ENCODE assay signal across 1 cellular context in the genomic region with DNA sequence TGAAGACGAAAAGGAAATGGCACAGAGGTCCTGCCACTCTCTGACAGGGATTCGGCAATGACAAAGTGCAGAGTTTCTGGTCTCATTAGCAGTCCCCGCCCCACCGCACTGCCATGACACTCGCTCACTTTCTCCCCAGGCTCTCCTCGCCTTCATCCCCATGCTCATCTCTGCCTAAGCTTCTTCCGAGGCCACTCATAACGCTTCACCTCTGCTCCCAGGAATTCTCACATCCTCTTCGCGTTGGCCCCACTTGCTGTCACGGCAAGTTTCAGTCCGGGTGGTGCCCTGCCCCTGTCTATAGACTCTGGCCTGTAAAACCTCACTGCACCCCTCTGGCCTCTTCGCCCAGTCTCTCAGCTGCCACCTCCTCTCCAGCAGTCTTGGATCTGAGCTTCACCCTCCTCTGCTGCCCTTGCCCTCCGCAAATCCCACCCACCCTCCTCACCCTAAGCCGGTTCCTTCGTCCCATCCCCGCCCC.
TF ChIP-seq lines count a peak whose summit lies in the region.

No MANE protein-coding gene starts in this region.

TF ChIP-seq in K562, 482 proteins besides CTCF, POLR2A, EP300 and RAD21 (continued from another document):
- TF ChIP-seq, protein P1, sequence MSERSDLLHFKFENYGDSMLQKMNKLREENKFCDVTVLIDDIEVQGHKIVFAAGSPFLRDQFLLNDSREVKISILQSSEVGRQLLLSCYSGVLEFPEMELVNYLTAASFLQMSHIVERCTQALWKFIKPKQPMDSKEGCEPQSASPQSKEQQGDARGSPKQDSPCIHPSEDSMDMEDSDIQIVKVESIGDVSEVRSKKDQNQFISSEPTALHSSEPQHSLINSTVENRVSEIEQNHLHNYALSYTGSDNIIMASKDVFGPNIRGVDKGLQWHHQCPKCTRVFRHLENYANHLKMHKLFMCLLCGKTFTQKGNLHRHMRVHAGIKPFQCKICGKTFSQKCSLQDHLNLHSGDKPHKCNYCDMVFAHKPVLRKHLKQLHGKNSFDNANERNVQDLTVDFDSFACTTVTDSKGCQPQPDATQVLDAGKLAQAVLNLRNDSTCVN (CRISPR knock-in tag; IDR thresholded peaks at IDR 0.05), result peak; percentile 49; the same call in 1 of the 2 replicates
- TF ChIP-seq, protein P2, sequence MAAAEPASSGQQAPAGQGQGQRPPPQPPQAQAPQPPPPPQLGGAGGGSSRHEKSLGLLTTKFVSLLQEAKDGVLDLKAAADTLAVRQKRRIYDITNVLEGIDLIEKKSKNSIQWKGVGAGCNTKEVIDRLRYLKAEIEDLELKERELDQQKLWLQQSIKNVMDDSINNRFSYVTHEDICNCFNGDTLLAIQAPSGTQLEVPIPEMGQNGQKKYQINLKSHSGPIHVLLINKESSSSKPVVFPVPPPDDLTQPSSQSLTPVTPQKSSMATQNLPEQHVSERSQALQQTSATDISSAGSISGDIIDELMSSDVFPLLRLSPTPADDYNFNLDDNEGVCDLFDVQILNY (CRISPR knock-in tag; IDR thresholded peaks at IDR 0.05), result peak; percentile 33; the same call in 1 of the 2 replicates
- TF ChIP-seq GTF2E2 (tag; IDR thresholded peaks at IDR 0.05) (no peak), TEAD4 (IDR thresholded peaks at IDR 0.05; ENCODE audit: low read length) (no peak), TEAD4 (CRISPR knock-in tag; IDR thresholded peaks at IDR 0.05; ENCODE audit: borderline replicate concordance) (no peak), MEIS2 (IDR thresholded peaks at IDR 0.05; ENCODE audit: partially characterized antibody) (peak; percentile 31), CCNT2 (IDR thresholded peaks at IDR 0.05; ENCODE audit: borderline replicate concordance, extremely low read depth, insufficient read length, low read depth, low read length) (no peak), MYBL2 (IDR thresholded peaks at IDR 0.05; ENCODE audit: low read depth) (no peak), MYBL2 (CRISPR knock-in tag; IDR thresholded peaks at IDR 0.05; ENCODE audit: borderline replicate concordance) (no peak), EWSR1 (IDR thresholded peaks at IDR 0.05; ENCODE audit: borderline replicate concordance, low read depth, partially characterized antibody) (no peak), YY1 (IDR thresholded peaks at IDR 0.05; ENCODE audit: borderline replicate concordance in 1 of 3, control insufficient read depth in 1 of 3, extremely low read depth in 1 of 3, insufficient read depth in 3 of 3, insufficient read length in 1 of 3, insufficient replicate concordance in 2 of 3, low read depth in 1 of 3, low read length in 2 of 3) (peak in 1 of 3 experiments; percentile 60), ZNF263 (CRISPR knock-in tag; IDR thresholded peaks at IDR 0.05; ENCODE audit: borderline replicate concordance) (peak; percentile 56), JUNB (CRISPR knock-in tag; conservative IDR thresholded peaks at IDR 0.05) (no peak), NFRKB (IDR thresholded peaks at IDR 0.05; ENCODE audit: low read depth) (0 out of 2 replicates have a peak, but pooled peaks have one; percentile 29), HNRNPK (IDR thresholded peaks at IDR 0.05; ENCODE audit: low read depth, low read length, poor library complexity, severe bottlenecking) (no peak), PHF21A (IDR thresholded peaks at IDR 0.05; ENCODE audit: borderline replicate concordance, low read depth) (no peak), LARP7 (IDR thresholded peaks at IDR 0.05) (peak; percentile 39; the same call in 1 of the 2 replicates)
- TF ChIP-seq, protein P3, sequence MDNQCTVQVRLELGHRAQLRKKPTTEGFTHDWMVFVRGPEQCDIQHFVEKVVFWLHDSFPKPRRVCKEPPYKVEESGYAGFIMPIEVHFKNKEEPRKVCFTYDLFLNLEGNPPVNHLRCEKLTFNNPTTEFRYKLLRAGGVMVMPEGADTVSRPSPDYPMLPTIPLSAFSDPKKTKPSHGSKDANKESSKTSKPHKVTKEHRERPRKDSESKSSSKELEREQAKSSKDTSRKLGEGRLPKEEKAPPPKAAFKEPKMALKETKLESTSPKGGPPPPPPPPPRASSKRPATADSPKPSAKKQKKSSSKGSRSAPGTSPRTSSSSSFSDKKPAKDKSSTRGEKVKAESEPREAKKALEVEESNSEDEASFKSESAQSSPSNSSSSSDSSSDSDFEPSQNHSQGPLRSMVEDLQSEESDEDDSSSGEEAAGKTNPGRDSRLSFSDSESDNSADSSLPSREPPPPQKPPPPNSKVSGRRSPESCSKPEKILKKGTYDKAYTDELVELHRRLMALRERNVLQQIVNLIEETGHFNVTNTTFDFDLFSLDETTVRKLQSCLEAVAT (IDR thresholded peaks at IDR 0.05), result no peak
- TF ChIP-seq, protein P4, sequence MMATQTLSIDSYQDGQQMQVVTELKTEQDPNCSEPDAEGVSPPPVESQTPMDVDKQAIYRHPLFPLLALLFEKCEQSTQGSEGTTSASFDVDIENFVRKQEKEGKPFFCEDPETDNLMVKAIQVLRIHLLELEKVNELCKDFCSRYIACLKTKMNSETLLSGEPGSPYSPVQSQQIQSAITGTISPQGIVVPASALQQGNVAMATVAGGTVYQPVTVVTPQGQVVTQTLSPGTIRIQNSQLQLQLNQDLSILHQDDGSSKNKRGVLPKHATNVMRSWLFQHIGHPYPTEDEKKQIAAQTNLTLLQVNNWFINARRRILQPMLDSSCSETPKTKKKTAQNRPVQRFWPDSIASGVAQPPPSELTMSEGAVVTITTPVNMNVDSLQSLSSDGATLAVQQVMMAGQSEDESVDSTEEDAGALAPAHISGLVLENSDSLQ (IDR thresholded peaks at IDR 0.05), result peak; percentile 59
- TF ChIP-seq, protein P5, sequence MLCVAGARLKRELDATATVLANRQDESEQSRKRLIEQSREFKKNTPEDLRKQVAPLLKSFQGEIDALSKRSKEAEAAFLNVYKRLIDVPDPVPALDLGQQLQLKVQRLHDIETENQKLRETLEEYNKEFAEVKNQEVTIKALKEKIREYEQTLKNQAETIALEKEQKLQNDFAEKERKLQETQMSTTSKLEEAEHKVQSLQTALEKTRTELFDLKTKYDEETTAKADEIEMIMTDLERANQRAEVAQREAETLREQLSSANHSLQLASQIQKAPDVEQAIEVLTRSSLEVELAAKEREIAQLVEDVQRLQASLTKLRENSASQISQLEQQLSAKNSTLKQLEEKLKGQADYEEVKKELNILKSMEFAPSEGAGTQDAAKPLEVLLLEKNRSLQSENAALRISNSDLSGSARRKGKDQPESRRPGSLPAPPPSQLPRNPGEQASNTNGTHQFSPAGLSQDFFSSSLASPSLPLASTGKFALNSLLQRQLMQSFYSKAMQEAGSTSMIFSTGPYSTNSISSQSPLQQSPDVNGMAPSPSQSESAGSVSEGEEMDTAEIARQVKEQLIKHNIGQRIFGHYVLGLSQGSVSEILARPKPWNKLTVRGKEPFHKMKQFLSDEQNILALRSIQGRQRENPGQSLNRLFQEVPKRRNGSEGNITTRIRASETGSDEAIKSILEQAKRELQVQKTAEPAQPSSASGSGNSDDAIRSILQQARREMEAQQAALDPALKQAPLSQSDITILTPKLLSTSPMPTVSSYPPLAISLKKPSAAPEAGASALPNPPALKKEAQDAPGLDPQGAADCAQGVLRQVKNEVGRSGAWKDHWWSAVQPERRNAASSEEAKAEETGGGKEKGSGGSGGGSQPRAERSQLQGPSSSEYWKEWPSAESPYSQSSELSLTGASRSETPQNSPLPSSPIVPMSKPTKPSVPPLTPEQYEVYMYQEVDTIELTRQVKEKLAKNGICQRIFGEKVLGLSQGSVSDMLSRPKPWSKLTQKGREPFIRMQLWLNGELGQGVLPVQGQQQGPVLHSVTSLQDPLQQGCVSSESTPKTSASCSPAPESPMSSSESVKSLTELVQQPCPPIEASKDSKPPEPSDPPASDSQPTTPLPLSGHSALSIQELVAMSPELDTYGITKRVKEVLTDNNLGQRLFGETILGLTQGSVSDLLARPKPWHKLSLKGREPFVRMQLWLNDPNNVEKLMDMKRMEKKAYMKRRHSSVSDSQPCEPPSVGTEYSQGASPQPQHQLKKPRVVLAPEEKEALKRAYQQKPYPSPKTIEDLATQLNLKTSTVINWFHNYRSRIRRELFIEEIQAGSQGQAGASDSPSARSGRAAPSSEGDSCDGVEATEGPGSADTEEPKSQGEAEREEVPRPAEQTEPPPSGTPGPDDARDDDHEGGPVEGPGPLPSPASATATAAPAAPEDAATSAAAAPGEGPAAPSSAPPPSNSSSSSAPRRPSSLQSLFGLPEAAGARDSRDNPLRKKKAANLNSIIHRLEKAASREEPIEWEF (CRISPR knock-in tag; IDR thresholded peaks at IDR 0.05), result no peak
- TF ChIP-seq, protein P6, sequence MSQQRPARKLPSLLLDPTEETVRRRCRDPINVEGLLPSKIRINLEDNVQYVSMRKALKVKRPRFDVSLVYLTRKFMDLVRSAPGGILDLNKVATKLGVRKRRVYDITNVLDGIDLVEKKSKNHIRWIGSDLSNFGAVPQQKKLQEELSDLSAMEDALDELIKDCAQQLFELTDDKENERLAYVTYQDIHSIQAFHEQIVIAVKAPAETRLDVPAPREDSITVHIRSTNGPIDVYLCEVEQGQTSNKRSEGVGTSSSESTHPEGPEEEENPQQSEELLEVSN (IDR thresholded peaks at IDR 0.05; ENCODE audit: borderline replicate concordance in 1 of 2, extremely low read depth in 1 of 2, insufficient read depth in 1 of 2, insufficient read length in 1 of 2, low read depth in 1 of 2, low read length in 1 of 2, poor library complexity in 1 of 2, severe bottlenecking in 1 of 2), result no peak
